1 cellular context compared by ENCODE assay signal in genomic region chr16:10744370-10745030, GRCh38.
TF ChIP-seq lines count a peak whose summit lies in the region.

No MANE protein-coding gene starts in this region.

TF ChIP-seq in GM23338, 12 proteins besides CTCF, POLR2A, EP300 and RAD21 (continued from another document):
- TF ChIP-seq ZNF462 (CRISPR knock-in tag; IDR thresholded peaks at IDR 0.05): no peak
